ENCODE assay signal across 8 cellular contexts in the genomic region with DNA sequence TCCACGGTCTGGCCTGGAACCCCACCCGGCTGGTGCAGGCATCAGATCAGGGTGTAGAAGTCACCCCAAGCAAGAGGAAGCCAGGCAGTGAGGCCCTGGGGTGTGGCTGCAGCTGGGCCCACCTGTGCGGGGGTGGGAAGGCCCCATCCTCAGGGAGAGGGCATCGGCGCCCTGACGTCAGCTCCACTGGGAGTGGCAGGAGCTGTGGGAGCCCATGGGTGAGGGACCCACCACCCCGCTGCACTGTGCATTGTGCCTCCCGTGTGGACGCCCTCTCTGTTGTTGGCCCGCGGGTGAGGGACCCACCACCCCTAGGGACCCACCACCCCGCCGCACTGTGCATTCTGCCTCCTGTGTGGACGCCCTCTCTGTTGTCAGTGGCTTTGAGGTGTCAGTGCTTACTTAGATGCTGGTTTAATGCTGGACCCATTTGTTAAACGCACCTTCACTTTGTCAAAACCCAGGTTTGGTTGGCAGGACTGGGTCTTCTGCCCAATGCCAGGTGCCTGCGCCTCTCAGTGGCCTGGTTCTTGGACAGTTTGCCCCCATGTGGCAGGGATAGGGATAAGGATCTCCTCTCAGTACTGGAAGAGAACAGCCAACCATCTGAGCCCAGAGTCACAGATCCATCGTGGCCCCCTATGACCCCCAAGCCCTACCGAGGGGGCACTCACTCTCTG. TPM values are rescaled to one million over a fixed set of nuclear protein-coding genes. Genes with fewer than 3 reads are reported as not detected.
DNase-seq lines count a peak whose midpoint lies in the region; ATAC-seq and TF ChIP-seq lines count a peak whose summit lies in the region.

No MANE protein-coding gene starts in this region.

- H2BK15ac ChIP-seq in neuronal stem cell (ENCODE audit: low read length), result no peak overlapping the region

- H4K91ac ChIP-seq in neuronal stem cell (ENCODE audit: low read depth, low read length, poor library complexity), result no peak overlapping the region

- H3K9ac ChIP-seq in neuronal stem cell (ENCODE audit: low read depth, low read length, poor library complexity), result peak overlapping the region; percentile 12

- no peak overlapping the region for H3K4me3 ChIP-seq in brain microvascular endothelial cell (ENCODE audit: low read depth, low read length)
- H3K4me3 ChIP-seq in neuronal stem cell (ENCODE audit: low read length in 2 of 2), result no peak overlapping the region

- H3K23ac ChIP-seq in neuronal stem cell (ENCODE audit: low read depth, low read length, poor library complexity), result peak overlapping the region; percentile 12

- H3K4me1 ChIP-seq in neuronal stem cell (ENCODE audit: control insufficient read depth in 2 of 2, insufficient read depth in 1 of 2, low read depth in 1 of 2, low read length in 2 of 2), result peaks cover 0 to 26% of the 10 kb centered on the region in 2 donors

- H2BK120ac ChIP-seq in neuronal stem cell (ENCODE audit: low read depth, low read length), result peak overlapping the region; percentile 50

- no peak overlapping the region for H3K14ac ChIP-seq in neuronal stem cell (ENCODE audit: low read length)

- no peak overlapping the region for H2BK5ac ChIP-seq in neuronal stem cell (ENCODE audit: low read length)

- H2BK12ac ChIP-seq in neuronal stem cell (ENCODE audit: low read length), result no peak overlapping the region

- peaks cover 0 to 3% of the 10 kb centered on the region in 2 donors for H3K9me3 ChIP-seq in neuronal stem cell (replicated peaks in 1 of 2; ENCODE audit: control insufficient read depth in 2 of 2, insufficient read depth in 1 of 2, low read depth in 1 of 2, low read length in 2 of 2)

- WGBS in neuronal stem cell (ENCODE audit: extremely low coverage in 2 of 2, insufficient read length in 2 of 2, insufficient replicate concordance in 1 of 2), 2 donors, result no CpG with 5 or more reads among the region's 18 CpGs

- ATAC-seq in HG02852 (IDR thresholded peaks at IDR 0.05; ENCODE audit: unreplicated experiment), result no peak

- no peak overlapping the region for H3K4me2 ChIP-seq in neuronal stem cell (ENCODE audit: insufficient read depth, low read length, poor library complexity, severe bottlenecking)

- H3K36me3 ChIP-seq in brain microvascular endothelial cell (replicated peaks), result no peaks in the 10 kb centered on the region
- no peaks in the 10 kb centered on the region for H3K36me3 ChIP-seq in neuronal stem cell (replicated peaks in 1 of 2; ENCODE audit: control insufficient read depth in 2 of 2, insufficient read depth in 2 of 2, low read length in 2 of 2)

- H3K27me3 ChIP-seq in brain microvascular endothelial cell (replicated peaks) (no peaks in the 10 kb centered on the region), neuronal stem cell (ENCODE audit: control insufficient read depth in 3 of 3, insufficient read depth in 3 of 3, low read depth in 1 of 3, low read length in 3 of 3) (peaks cover 0 to 4% (median 0%) of the 10 kb centered on the region in 3 experiments)

- H4K8ac ChIP-seq in neuronal stem cell (ENCODE audit: low read depth, low read length), result no peak overlapping the region

- DNase-seq in Daoy (ENCODE audit: low read depth), result peak; percentile 35
- DNase-seq in brain microvascular endothelial cell, result no peak
- no peak for DNase-seq in neuronal stem cell (ENCODE audit: low spot score)
- no peak for DNase-seq in NCI-H446 treated with DMSO at 0.1 percent for 48 hours (lab: John Stamatoyannopoulos, UW)
- DNase-seq in stimulated activated CD4-positive, alpha-beta T cell treated with anti-CD3 and anti-CD28 coated beads, Interleukin-4, amount 100 ng/mL, for 24 hours, result no peak
- no peak for DNase-seq in ureter (ENCODE audit: low spot score)

- peaks cover 3% of the 10 kb centered on the region for H3K79me1 ChIP-seq in neuronal stem cell (ENCODE audit: low read depth, low read length)

- H3K27ac ChIP-seq in brain microvascular endothelial cell (no peak overlapping the region), neuronal stem cell (replicated peaks; ENCODE audit: low read length) (no peak overlapping the region)

- in situ Hi-C loops in brain microvascular endothelial cell (cut with HindIII; ENCODE audit: low pct_ligation_motif_present, low sequenced_read_pairs), result no loop called here

- H2AFZ ChIP-seq in neuronal stem cell (ENCODE audit: low read length), result no peak overlapping the region

- TF ChIP-seq CTCF in LNCAP (IDR thresholded peaks at IDR 0.05), result peak; percentile 48
- TF ChIP-seq CTCF in brain microvascular endothelial cell (IDR thresholded peaks at IDR 0.05; ENCODE audit: low read depth, low read length, missing control alignments), result peak; percentile 68

- no peak overlapping the region for H3K4ac ChIP-seq in neuronal stem cell (ENCODE audit: low read length)

- H3K18ac ChIP-seq in neuronal stem cell (ENCODE audit: low read length), result peak overlapping the region; percentile 27

- peak overlapping the region; percentile 58 for H2AK5ac ChIP-seq in neuronal stem cell (ENCODE audit: low read depth, low read length)

RNA-seq across cellular contexts. Expression of a gene that starts 6.9 kb away (rescaled TPM):
- total RNA-seq in Daoy (2014; rRNA removed; shearing (Covaris generic)), result 32.3 and 35.7 TPM in 2 replicates
- 18.9 TPM for polyA plus RNA-seq in neuronal stem cell (2013, experiment 1 of 2)
- polyA plus RNA-seq in neuronal stem cell (2013, experiment 2 of 2), result 18.7 TPM
- total RNA-seq in ureter, result 63.3 TPM
